Comparison of ENCODE assay signal across 8 cellular contexts in the genomic region with DNA sequence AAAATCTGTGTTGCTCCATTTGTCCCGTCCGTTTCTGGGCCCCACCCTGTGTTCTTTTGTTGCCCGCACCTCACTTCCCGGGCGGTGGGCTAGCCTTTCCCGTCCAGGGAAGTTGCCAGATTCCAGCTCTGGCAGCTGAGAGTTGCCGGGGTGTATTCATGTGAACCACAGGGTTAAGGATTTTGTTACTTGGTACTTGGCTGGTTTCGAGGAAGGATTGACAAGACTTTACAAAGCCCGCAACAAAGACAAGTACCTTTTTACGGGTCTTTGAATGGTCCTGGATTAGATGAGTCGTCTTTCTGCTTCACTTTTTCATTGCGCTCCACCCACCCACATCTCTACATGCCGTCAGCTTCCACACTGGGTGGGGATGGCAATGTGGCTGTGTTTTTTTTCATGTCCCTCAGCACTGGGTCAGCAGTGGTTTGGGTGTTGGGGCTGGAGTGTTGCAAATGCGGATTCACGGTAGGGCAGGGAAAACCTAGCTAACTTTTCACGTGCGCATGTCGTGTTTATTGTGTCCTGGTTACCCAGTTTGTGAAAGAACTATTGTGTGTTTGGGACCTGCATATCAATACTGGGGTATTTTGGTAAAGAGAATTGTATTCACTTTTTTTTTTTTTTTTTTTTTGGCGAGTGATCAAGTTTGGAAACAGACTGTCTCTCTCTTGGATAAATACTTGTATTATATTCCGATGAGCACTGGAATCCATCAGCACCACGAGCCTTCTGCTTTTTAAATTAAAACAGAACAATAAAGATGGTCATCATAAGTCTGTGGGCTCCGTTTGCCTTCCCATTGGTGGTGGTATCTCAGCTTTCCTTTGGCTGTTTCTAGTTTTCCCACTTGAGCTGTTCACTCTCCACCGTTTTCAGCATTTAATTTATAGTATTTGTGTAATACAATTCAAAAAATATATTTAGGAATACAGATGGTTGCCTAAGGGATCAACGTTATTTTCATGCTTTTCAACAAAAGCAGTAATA. TPM values are rescaled to one million over a fixed set of nuclear protein-coding genes. Genes with fewer than 3 reads are reported as not detected.
DNase-seq lines count a peak whose midpoint lies in the region; ATAC-seq and TF ChIP-seq lines count a peak whose summit lies in the region.

No MANE protein-coding gene starts in this region.

- H3K4me3 ChIP-seq in transverse colon = peak overlapping the region; percentile 57 to 62 (median 58)

- peak; percentile 59 for TF ChIP-seq POLR2A in GM18505 (IDR thresholded peaks at IDR 0.05; ENCODE audit: borderline replicate concordance, extremely low read depth, insufficient read depth, insufficient read length)
- no peak for TF ChIP-seq POLR2A in transverse colon (IDR thresholded peaks at IDR 0.05)

- TF ChIP-seq CTCF in endothelial cell (IDR thresholded peaks at IDR 0.05; ENCODE audit: unreplicated experiment) (no peak), nephron (IDR thresholded peaks at IDR 0.05; ENCODE audit: unreplicated experiment in 3 of 3) (no peak), transverse colon (IDR thresholded peaks at IDR 0.05) (no peak)

- H3K9me3 ChIP-seq in transverse colon = no peaks in the 10 kb centered on the region

- peak overlapping the region; percentile 74 for H3K27ac Mint-ChIP-seq in endothelial cell (ENCODE audit: unreplicated experiment)
- H3K27ac Mint-ChIP-seq in nephron = peak overlapping the region; percentile 72 to 96 (median 87)

- intact Hi-C loops in transverse colon (cut with DNase I; ENCODE audit: low total_unique reads) = no loop called here

- H3K27ac ChIP-seq in transverse colon = peak overlapping the region; percentile 96 to 98 (median 97)

- peaks cover 8% of the 10 kb centered on the region for H3K9me3 Mint-ChIP-seq in endothelial cell (ENCODE audit: unreplicated experiment)
- peaks cover 19% of the 10 kb centered on the region for H3K9me3 Mint-ChIP-seq in nephron

- peak; percentile 57 for DNase-seq in activated CD4-positive, alpha-beta T cell treated with anti-CD3 and anti-CD28 coated beads for 48 hours
- DNase-seq in endothelial cell (ENCODE audit: low spot score) (no peak), transverse colon (peak; percentile 59), GF-D8 (lab: John Stamatoyannopoulos, UW) (no peak), cerebellar nuclear complex (lab: John Stamatoyannopoulos, UW) (no peak)

- H3K4me1 Mint-ChIP-seq in endothelial cell (ENCODE audit: unreplicated experiment) (peaks cover 18% of the 10 kb centered on the region), nephron (peaks cover 31% of the 10 kb centered on the region)

- H3K4me3 Mint-ChIP-seq in endothelial cell (ENCODE audit: unreplicated experiment) (peak overlapping the region; percentile 96), nephron (peak overlapping the region; percentile 88 to 100 (median 97))

- no peak for ATAC-seq in GM18505 (IDR thresholded peaks at IDR 0.05; ENCODE audit: unreplicated experiment)
- ATAC-seq in HG03039 (IDR thresholded peaks at IDR 0.05; ENCODE audit: unreplicated experiment) = no peak

- no peaks in the 10 kb centered on the region for H3K27me3 ChIP-seq in transverse colon

- H3K27me3 Mint-ChIP-seq in endothelial cell (ENCODE audit: unreplicated experiment) = peaks cover 13% of the 10 kb centered on the region
- peaks cover 5% of the 10 kb centered on the region for H3K27me3 Mint-ChIP-seq in nephron (ENCODE audit: low read depth)

- H3K36me3 Mint-ChIP-seq in endothelial cell (ENCODE audit: low read depth, unreplicated experiment) = peaks cover 5% of the 10 kb centered on the region
- H3K36me3 Mint-ChIP-seq in nephron (ENCODE audit: low read depth) = no peaks in the 10 kb centered on the region

- peaks cover 10 to 44% (median 21%) of the 10 kb centered on the region in 4 donors for H3K4me1 ChIP-seq in transverse colon

- peak; percentile 15 for TF ChIP-seq EP300 in transverse colon (IDR thresholded peaks at IDR 0.05; ENCODE audit: low read depth)

- 32 to 33% methylated on average over 24 of the region's 24 CpGs for WGBS in transverse colon (ENCODE audit: low coverage in 1 of 2), 2 donors

- in situ Hi-C loops in transverse colon (cut with MboI; ENCODE audit: low pct_ligation_motif_present in 1 of 4, low pct_unique_long_range_greater_than_20kb in 1 of 4, low sequenced_read_pairs in 3 of 4) = no loop called here

- H3K36me3 ChIP-seq in transverse colon = no peaks in the 10 kb centered on the region

RNA-seq across cellular contexts. Expression of a gene that starts 1.2 kb away (rescaled TPM):
- 57.3 TPM for total RNA-seq in endothelial cell (ENCODE audit: unreplicated experiment)
- total RNA-seq in transverse colon = 100 to 1,000 TPM in 1 of 4 donors, 10 to 100 TPM in 3; 35.4 to 213 (median 49.5) TPM

Comparison
In these comparisons a context has a peak if more than half of its experiments do, and no peak if none do; other contexts are left out.
1. DNase-seq: peak in activated CD4-positive, alpha-beta T cell treated with anti-CD3 and anti-CD28 coated beads for 48 hours (single experiment) and transverse colon (single experiment); none in endothelial cell (single experiment), GF-D8 (single experiment) and cerebellar nuclear complex (0 of 2).